In genomic region chr7:158355456-158356065, GRCh38 we compare ENCODE assay signal across 13 cellular contexts.
DNase-seq lines count a peak whose midpoint lies in the region; ATAC-seq and TF ChIP-seq lines count a peak whose summit lies in the region.
"Had no signal": no experiment of that assay in that cellular context is flagged by ENCODE, and none has a peak within 500 bp of the region (broad histone marks: within the 10 kb centered on the region; RNA-seq: fewer than 3 reads in every experiment).

No MANE protein-coding gene starts in this region.

- peaks cover 68% of the 10 kb centered on the region for H3K27me3 ChIP-seq in left ventricle myocardium inferior (ENCODE audit: low read depth)
- H3K27me3 ChIP-seq in upper lobe of left lung, result no peaks in the 10 kb centered on the region
- H3K27me3 ChIP-seq: vagina had no signal

- intact Hi-C loops in left cardiac atrium (cut with DNase I), result no loop called here
- intact Hi-C loops in left ventricle myocardium inferior (cut with micrococcal nuclease), result no loop called here

- DNase-seq in left cardiac atrium (peak; percentile 2), left ventricle myocardium inferior (no peak), NCI-H774 (lab: John Stamatoyannopoulos, UW) (peak; percentile 66), ecto neural progenitor cell (ENCODE audit: low spot score) (peak; percentile 44), upper lobe of left lung (peak; percentile 13 to 18), NCI-H2029 (lab: John Stamatoyannopoulos, UW) (no peak), SW480 (ENCODE audit: low spot score) (no peak)
- DNase-seq: activated B cell treated with CpG ODN at 0.5 μM for 24 hours; activated naive CD4-positive, alpha-beta T cell treated with anti-CD3 and anti-CD28 coated beads for 36 hours; KG1 had no signal

- no peak overlapping the region for H3K27ac ChIP-seq in left ventricle myocardium inferior (replicated peaks)
- no peak overlapping the region for H3K27ac ChIP-seq in upper lobe of left lung
- H3K27ac ChIP-seq: vagina had no signal

- 71 to 77% methylated on average over 12 to 15 of the region's 15 CpGs for WGBS in upper lobe of left lung, 2 donors

- H3K36me3 ChIP-seq in left ventricle myocardium inferior (no peaks in the 10 kb centered on the region), upper lobe of left lung (no peaks in the 10 kb centered on the region)
- H3K36me3 ChIP-seq: vagina had no signal

- TF ChIP-seq CTCF in left ventricle myocardium inferior (IDR thresholded peaks at IDR 0.05; ENCODE audit: borderline replicate concordance) (no peak), upper lobe of left lung (IDR thresholded peaks at IDR 0.05) (no peak)

- H3K4me3 ChIP-seq in left ventricle myocardium inferior (no peak overlapping the region), upper lobe of left lung (no peak overlapping the region)
- H3K4me3 ChIP-seq: vagina had no signal

- TF ChIP-seq POLR2A in upper lobe of left lung (IDR thresholded peaks at IDR 0.05), result no peak

- H3K4me1 ChIP-seq in left ventricle myocardium inferior, result no peaks in the 10 kb centered on the region
- H3K4me1 ChIP-seq in upper lobe of left lung, result no peaks in the 10 kb centered on the region
- H3K4me1 ChIP-seq: vagina had no signal

- no peak for TF ChIP-seq EP300 in upper lobe of left lung (IDR thresholded peaks at IDR 0.05)

- H3K9me3 ChIP-seq in left ventricle myocardium inferior (replicated peaks), result peaks cover 21% of the 10 kb centered on the region
- H3K9me3 ChIP-seq in upper lobe of left lung, result peaks cover 0 to 9% (median 6%) of the 10 kb centered on the region in 4 donors
- H3K9me3 ChIP-seq: vagina had no signal

- no peak for ATAC-seq in left cardiac atrium
- peak in 1 of 2 donors; percentile 13 for ATAC-seq in upper lobe of left lung (ENCODE audit: low FRiP score in 2 of 2)
- ATAC-seq in HG03354 (IDR thresholded peaks at IDR 0.05; ENCODE audit: poor library complexity, severe bottlenecking, unreplicated experiment), result no peak
- ATAC-seq: sciatic nerve had no signal

Comparison
In these comparisons a context has a peak if more than half of its experiments do, and no peak if none do; other contexts are left out.
1. DNase-seq: peak in left cardiac atrium (single experiment), NCI-H774 (single experiment), ecto neural progenitor cell (single experiment) and upper lobe of left lung (2 of 2); none in left ventricle myocardium inferior (single experiment), NCI-H2029 (single experiment) and SW480 (single experiment).